ENCODE assay signal across 14 cellular contexts in the genomic region with DNA sequence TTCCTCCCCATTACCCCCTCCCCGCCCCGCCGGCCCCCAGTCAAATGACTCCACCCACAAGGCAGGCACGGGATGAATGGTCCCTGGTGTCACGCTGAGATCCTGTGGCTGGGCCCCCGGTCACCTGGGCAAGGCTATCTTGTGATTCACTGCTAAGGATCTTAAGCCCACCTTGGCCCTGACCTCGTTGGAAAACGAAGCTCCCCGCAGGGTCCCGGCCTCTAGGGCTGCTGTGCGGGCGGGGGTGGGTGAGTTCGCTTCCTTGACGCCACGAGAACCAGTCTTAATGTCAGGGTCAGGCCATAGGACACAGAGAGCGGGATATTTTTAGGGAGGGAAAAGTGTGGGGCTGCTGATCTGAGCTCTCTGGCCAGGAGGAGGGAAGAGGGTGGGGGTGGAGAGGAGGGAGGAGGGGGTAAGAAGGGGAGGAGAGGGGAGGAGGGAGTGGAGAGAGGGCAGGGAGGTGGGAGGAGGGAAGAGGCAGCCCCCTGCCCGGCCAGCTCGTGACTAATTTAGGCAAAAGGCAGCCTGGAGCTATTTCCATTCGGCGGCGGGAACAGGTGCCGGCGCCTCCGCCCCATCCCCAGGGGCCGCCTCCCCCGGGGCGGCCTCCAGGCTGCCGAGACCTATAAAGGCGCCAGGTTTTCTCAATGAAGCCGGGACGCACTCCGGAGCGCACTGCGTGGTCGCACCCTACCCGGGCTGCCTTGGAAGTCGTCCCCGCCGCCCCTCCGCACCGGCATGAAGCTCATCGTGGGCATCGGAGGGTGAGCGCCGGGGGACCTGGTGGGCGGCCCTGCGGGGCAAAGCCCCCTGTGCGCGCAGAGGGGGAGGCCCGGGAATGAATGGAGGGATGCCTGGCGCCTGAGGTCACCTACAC. TPM values are rescaled to one million over a fixed set of nuclear protein-coding genes. Genes with fewer than 3 reads are reported as not detected.
A peak's percentile ranks its signal among the peaks of the same experiment; 100 is the strongest.
DNase-seq lines count a peak whose midpoint lies in the region; ATAC-seq and TF ChIP-seq lines count a peak whose summit lies in the region.
"Had no signal": no experiment of that assay in that cellular context is flagged by ENCODE, and none has a peak within 500 bp of the region (broad histone marks: within the 10 kb centered on the region; RNA-seq: fewer than 3 reads in every experiment).

Gene NMRK2, plus strand, starts transcription at position 139 of the 880 bp plus-strand sequence. Its CDS starts 603 bp downstream, at position 742.

- H3K36me3 ChIP-seq in endodermal cell (ENCODE audit: control insufficient read depth, insufficient read depth, low read length): no peaks in the 10 kb centered on the region
- H3K36me3 ChIP-seq in mesodermal cell (ENCODE audit: control insufficient read depth, insufficient read depth, low read length): no peaks in the 10 kb centered on the region
- H3K36me3 ChIP-seq: upper lobe of left lung had no signal

- peak within 1 kb of the TSS; percentile 76 for H3K4me3 ChIP-seq in endodermal cell (ENCODE audit: low read length)
- peak within 1 kb of the TSS; percentile 16 for H3K4me3 ChIP-seq in mesodermal cell (ENCODE audit: extremely low read depth, insufficient read depth, low read length, poor library complexity, severe bottlenecking)
- H3K4me3 ChIP-seq: upper lobe of left lung had no signal

- DNase-seq in stimulated activated CD4-positive, alpha-beta T cell treated with anti-CD3 and anti-CD28 coated beads, Interleukin-15, amount 100 ng/mL, for 24 hours: peak; percentile 29
- no peak for DNase-seq in stimulated activated CD4-positive, alpha-beta T cell treated with anti-CD3 and anti-CD28 coated beads, Interleukin-2, amount 100 ng/mL, for 24 hours
- DNase-seq in endodermal cell (peak; percentile 97), HT-29 (ENCODE audit: low spot score) (no peak), NCI-H2107 (lab: John Stamatoyannopoulos, UW) (no peak), C1 segment of cervical spinal cord (lab: John Stamatoyannopoulos, UW) (no peak)
- DNase-seq: AML-193; effector memory CD8-positive, alpha-beta T cell had no signal

- H3K27me3 ChIP-seq in endodermal cell (ENCODE audit: control insufficient read depth, insufficient read depth, low read length, poor library complexity, severe bottlenecking): no peaks in the 10 kb centered on the region

- no peaks in the 10 kb centered on the region for H3K4me1 ChIP-seq in endodermal cell (ENCODE audit: control insufficient read depth, insufficient read depth, low read length)
- H3K4me1 ChIP-seq in mesodermal cell (ENCODE audit: control insufficient read depth, insufficient read depth, low read length, poor library complexity, severe bottlenecking): no peaks in the 10 kb centered on the region

- H3K27ac Mint-ChIP-seq in endodermal cell: peak within 1 kb of the TSS; percentile 95
- H3K27ac Mint-ChIP-seq: effector memory CD8-positive, alpha-beta T cell had no signal

- H3K27ac ChIP-seq in endodermal cell (ENCODE audit: low read depth, low read length) (peak within 1 kb of the TSS; percentile 22), mesodermal cell (ENCODE audit: low read depth, low read length, severe bottlenecking) (no peak within 1 kb of the TSS)
- H3K27ac ChIP-seq: HL-60, upper lobe of left lung had no signal

- TF ChIP-seq CTCF in endodermal cell (conservative IDR thresholded peaks at IDR 0.05): no peak

- no peak for ATAC-seq in GM18870 (IDR thresholded peaks at IDR 0.05; ENCODE audit: unreplicated experiment)
- ATAC-seq: effector memory CD8-positive, alpha-beta T cell had no signal

- no peaks in the 10 kb centered on the region for H3K27me3 Mint-ChIP-seq in endodermal cell (ENCODE audit: insufficient read depth)

- H3K4me3 Mint-ChIP-seq in endodermal cell: peak within 1 kb of the TSS; percentile 69
- H3K4me3 Mint-ChIP-seq: effector memory CD8-positive, alpha-beta T cell; neural crest cell had no signal

- H3K9me3 ChIP-seq in endodermal cell (ENCODE audit: control insufficient read depth, low read length) (no peaks in the 10 kb centered on the region), mesodermal cell (ENCODE audit: control insufficient read depth, low read length) (no peaks in the 10 kb centered on the region)
- H3K9me3 ChIP-seq: upper lobe of left lung had no signal

- H3K4me1 Mint-ChIP-seq in endodermal cell: no peaks in the 10 kb centered on the region
- H3K4me1 Mint-ChIP-seq: neural crest cell had no signal

- 2% methylated on average over 9 to 51 of the region's 51 CpGs for WGBS in endodermal cell (ENCODE audit: insufficient coverage in 1 of 2, insufficient read length in 1 of 2), 2 experiments
- 0 to 2% methylated on average over 37 to 39 of the region's 51 CpGs for WGBS in mesodermal cell (ENCODE audit: insufficient coverage in 2 of 2), 2 experiments

- H3K36me3 Mint-ChIP-seq in endodermal cell (ENCODE audit: low read depth): no peaks in the 10 kb centered on the region

- peak within 1 kb of the TSS; percentile 63 for H3K9ac ChIP-seq in endodermal cell (ENCODE audit: extremely low read depth, low read length, poor library complexity, severe bottlenecking)

- no peaks in the 10 kb centered on the region for H3K9me3 Mint-ChIP-seq in endodermal cell
- H3K9me3 Mint-ChIP-seq: effector memory CD8-positive, alpha-beta T cell; neural crest cell had no signal

RNA-seq across cellular contexts. Expression of gene NMRK2, which starts in this region (rescaled TPM):
- 10 to 100 TPM; 22.1 to 36.4 TPM for total RNA-seq in endodermal cell
- 8.8 TPM for polyA plus RNA-seq in endodermal cell (2013, experiment 1 of 2)
- polyA plus RNA-seq in endodermal cell (2013, experiment 2 of 2): 6.7 TPM
- polyA plus RNA-seq in mesodermal cell (2013, experiment 1 of 2): 0.37 TPM
- not detected for polyA plus RNA-seq in mesodermal cell (2013, experiment 2 of 2)
- total RNA-seq in HT-29 (2014; rRNA removed; shearing (Covaris generic)): not detected in 2 replicates
- total RNA-seq: NCI-H460, neural crest cell, upper lobe of left lung had no signal

Comparison
In these comparisons a context has a peak if more than half of its experiments do, and no peak if none do; other contexts are left out.
1. RNA of gene NMRK2 (total RNA-seq): 22.1 to 36.4 TPM in endodermal cell; not detected in HT-29; every median in the first group is over 10 times any median in the second.
2. DNase-seq: peak in stimulated activated CD4-positive, alpha-beta T cell treated with anti-CD3 and anti-CD28 coated beads, Interleukin-15, amount 100 ng/mL, for 24 hours (single experiment) and endodermal cell (single experiment); none in stimulated activated CD4-positive, alpha-beta T cell treated with anti-CD3 and anti-CD28 coated beads, Interleukin-2, amount 100 ng/mL, for 24 hours (0 of 2), HT-29 (single experiment), NCI-H2107 (single experiment) and C1 segment of cervical spinal cord (0 of 14).